In genomic region chr16:29627661-29628075, GRCh38 we compare ENCODE assay signal across 9 cellular contexts. TPM values are rescaled to one million over a fixed set of nuclear protein-coding genes. Genes with fewer than 3 reads are reported as not detected.
A peak's percentile ranks its signal among the peaks of the same experiment; 100 is the strongest.
DNase-seq lines count a peak whose midpoint lies in the region; ATAC-seq, FAIRE-seq and TF ChIP-seq lines count a peak whose summit lies in the region.
"Not testable (repeated sequence)": the region's sequence is repeated elsewhere in the genome, so short reads cannot be mapped to it uniquely, and the experiment has no call there.
"Had no signal": no experiment of that assay in that cellular context is flagged by ENCODE, and none has a peak within 500 bp of the region (broad histone marks: within the 10 kb centered on the region; RNA-seq: fewer than 3 reads in every experiment).

No MANE protein-coding gene starts in this region.

- H3K27me3 ChIP-seq in GM06990 (replicated peaks; ENCODE audit: control insufficient read depth, insufficient read depth, low read length); astrocyte (ENCODE audit: insufficient read depth, low read length); mesendoderm (ENCODE audit: insufficient read depth, low read length, poor library complexity); upper lobe of right lung: not testable (repeated sequence)

- intact Hi-C loops in upper lobe of right lung (cut with DNase I), result not testable (repeated sequence)

- not testable (repeated sequence) for H3K4ac ChIP-seq in mesendoderm (ENCODE audit: low read depth, low read length)

- H3K27ac Mint-ChIP-seq in astrocyte (ENCODE audit: unreplicated experiment), result not testable (repeated sequence)

- not testable (repeated sequence) for H3K9ac ChIP-seq in astrocyte (ENCODE audit: low read length); mesendoderm (ENCODE audit: low read length)

- DNase-seq in GM06990 (ENCODE audit: extremely low read depth, insufficient read length) (peak; percentile 39), MV-4-11 (lab: John Stamatoyannopoulos, UW) (peak; percentile 68), T-helper 22 cell (ENCODE audit: low read depth) (peak; percentile 39), astrocyte (ENCODE audit: low read depth) (peak; percentile 11), mesendoderm (peak; percentile 23)
- DNase-seq in upper lobe of right lung, result not testable (repeated sequence)

- ATAC-seq in GM21717 (IDR thresholded peaks at IDR 0.05; ENCODE audit: unreplicated experiment), result peak; percentile 45
- peak; percentile 47 for ATAC-seq in HG03378 (IDR thresholded peaks at IDR 0.05; ENCODE audit: unreplicated experiment)
- peak; percentile 41 for ATAC-seq in upper lobe of right lung

- H3K4me1 ChIP-seq in astrocyte (ENCODE audit: insufficient read depth, low read length); mesendoderm (ENCODE audit: control insufficient read depth, low read depth, low read length); upper lobe of right lung: not testable (repeated sequence)

- H3K79me2 ChIP-seq in astrocyte (ENCODE audit: insufficient read depth, low read length); mesendoderm (ENCODE audit: control insufficient read depth, insufficient read depth, low read length): not testable (repeated sequence)

- not testable (repeated sequence) for TF ChIP-seq CTCF in GM06990 (IDR thresholded peaks at IDR 0.05; ENCODE audit: insufficient read depth, low read length, poor library complexity, severe bottlenecking); astrocyte (IDR thresholded peaks at IDR 0.05; ENCODE audit: insufficient read depth, low read depth, low read length); upper lobe of right lung (IDR thresholded peaks at IDR 0.05)

- H4K8ac ChIP-seq in mesendoderm (ENCODE audit: low read depth, low read length), result not testable (repeated sequence)

- not testable (repeated sequence) for H2BK120ac ChIP-seq in mesendoderm (ENCODE audit: low read depth, low read length)

- H3K27me3 Mint-ChIP-seq in astrocyte (ENCODE audit: low read depth, unreplicated experiment), result not testable (repeated sequence)

- not testable (repeated sequence) for H3K4me1 Mint-ChIP-seq in astrocyte (ENCODE audit: low read depth, unreplicated experiment)

- H3K18ac ChIP-seq in mesendoderm (ENCODE audit: low read length), result not testable (repeated sequence)

- WGBS in mesendoderm (ENCODE audit: extremely low coverage, insufficient coverage, low lambda C conversion rate), result no CpG with 5 or more reads among the region's 7 CpGs

- H2BK15ac ChIP-seq in mesendoderm (replicated peaks; ENCODE audit: low read depth), result not testable (repeated sequence)

- H3K4me3 ChIP-seq in GM06990 (replicated peaks; ENCODE audit: low read depth, low read length); astrocyte (ENCODE audit: insufficient read depth, low read depth, low read length); mesendoderm (ENCODE audit: low read length); upper lobe of right lung: not testable (repeated sequence)

- not testable (repeated sequence) for H2AFZ ChIP-seq in astrocyte (ENCODE audit: low read depth, low read length)

- not testable (repeated sequence) for H3K27ac ChIP-seq in astrocyte (ENCODE audit: low read depth, low read length); mesendoderm (ENCODE audit: low read depth, low read length); upper lobe of right lung

- not testable (repeated sequence) for H3K36me3 Mint-ChIP-seq in astrocyte (ENCODE audit: low read depth, unreplicated experiment)

- H3K23ac ChIP-seq in mesendoderm (ENCODE audit: low read length), result not testable (repeated sequence)

- H3K4me3 Mint-ChIP-seq in astrocyte (ENCODE audit: unreplicated experiment), result not testable (repeated sequence)

- not testable (repeated sequence) for H4K20me1 ChIP-seq in astrocyte (ENCODE audit: insufficient read depth, low read length)

- H2AK5ac ChIP-seq in mesendoderm (ENCODE audit: low read length), result not testable (repeated sequence)

- H3K56ac ChIP-seq in mesendoderm (ENCODE audit: low read length), result not testable (repeated sequence)

- not testable (repeated sequence) for H4K5ac ChIP-seq in mesendoderm (ENCODE audit: low read length)

- not testable (repeated sequence) for H3K9me3 Mint-ChIP-seq in astrocyte (ENCODE audit: unreplicated experiment)

- FAIRE-seq in astrocyte (lab: Jason Lieb, UNC), result not testable (repeated sequence)

- H3K79me1 ChIP-seq in mesendoderm (ENCODE audit: low read length), result not testable (repeated sequence)

- not testable (repeated sequence) for H3K9me3 ChIP-seq in astrocyte (ENCODE audit: insufficient read depth, low read depth, low read length); upper lobe of right lung

- H3K36me3 ChIP-seq in GM06990 (ENCODE audit: control insufficient read depth, insufficient read depth, low read length); astrocyte (ENCODE audit: insufficient read depth, low read length); mesendoderm (ENCODE audit: control insufficient read depth, insufficient read depth, low read length); upper lobe of right lung: not testable (repeated sequence)

- not testable (repeated sequence) for H2BK5ac ChIP-seq in mesendoderm (ENCODE audit: low read length)

- H3K4me2 ChIP-seq in astrocyte (ENCODE audit: low read length); mesendoderm (ENCODE audit: low read length): not testable (repeated sequence)

RNA-seq across cellular contexts. Expression of gene SPN, which starts 35.4 kb away (rescaled TPM):
- total RNA-seq in astrocyte (0.07 TPM in 1 of 2 replicates, not detected in the other), upper lobe of right lung (70.7 TPM)
- polyA plus RNA-seq in mesendoderm (2013, experiment 1 of 2), result 1.1 TPM
- polyA plus RNA-seq in mesendoderm (2013, experiment 2 of 2), result 0.87 TPM
- polyA plus RNA-seq: BJ had no signal

RNA-seq across cellular contexts. Expression of gene QPRT, which starts 51.3 kb away (rescaled TPM):
- total RNA-seq in astrocyte, result 85.9 and 98.1 TPM in 2 replicates
- 85.6 TPM for polyA plus RNA-seq in mesendoderm (2013, experiment 1 of 2)
- polyA plus RNA-seq in mesendoderm (2013, experiment 2 of 2), result 82.1 TPM
- total RNA-seq in upper lobe of right lung, result 15.0 TPM

Comparison
In these comparisons a context has a peak if more than half of its experiments do, and no peak if none do; other contexts are left out.
1. RNA of gene SPN, which starts 35.4 kb away (total RNA-seq): 70.7 TPM in upper lobe of right lung (single experiment); 0.07 TPM in astrocyte; every median in the first group is over 10 times any median in the second.
2. Peak in every context shown above with its lines, with median percentiles within 50 percentile points of each other: ATAC-seq.